ENCODE assay signal across 19 cellular contexts in genomic region chr1:113488576-113489177, GRCh38.
DNase-seq lines count a peak whose midpoint lies in the region; ATAC-seq, FAIRE-seq and TF ChIP-seq lines count a peak whose summit lies in the region.
"Had no signal": no experiment of that assay in that cellular context is flagged by ENCODE, and none has a peak within 500 bp of the region (broad histone marks: within the 10 kb centered on the region; RNA-seq: fewer than 3 reads in every experiment).

No MANE protein-coding gene starts in this region.

- no peaks in the 10 kb centered on the region for H3K27me3 Mint-ChIP-seq in progenitor cell of endocrine pancreas
- no peaks in the 10 kb centered on the region for H3K27me3 Mint-ChIP-seq in osteocyte (ENCODE audit: unreplicated experiment)
- H3K27me3 Mint-ChIP-seq: IgD-negative memory B cell had no signal

- no peak overlapping the region for H3K27ac Mint-ChIP-seq in progenitor cell of endocrine pancreas
- H3K27ac Mint-ChIP-seq in osteocyte (ENCODE audit: unreplicated experiment), result no peak overlapping the region
- H3K27ac Mint-ChIP-seq: activated naive CD8-positive, alpha-beta T cell treated with anti-CD3 and anti-CD28 coated beads, Interleukin-2, amount 50 U/mL, for 24 hours; IgD-negative memory B cell had no signal

- H3K9me3 ChIP-seq in RWPE2 (ENCODE audit: severe bottlenecking), result peaks cover 7% of the 10 kb centered on the region
- H3K9me3 ChIP-seq: neutrophil had no signal

- no peaks in the 10 kb centered on the region for H3K27me3 ChIP-seq in RWPE2 (ENCODE audit: insufficient read depth, poor library complexity, severe bottlenecking)
- H3K27me3 ChIP-seq: hepatocyte, neutrophil, stomach had no signal

- DNase-seq in DMS53 (lab: John Stamatoyannopoulos, UW) (peak; percentile 42), DMS53 treated with DMSO at 0.1 percent for 48 hours (lab: John Stamatoyannopoulos, UW; ENCODE audit: unreplicated experiment) (no peak), RWPE2 (ENCODE audit: low spot score) (peak; percentile 25), iPS DF 19.7 (ENCODE audit: low read depth, low spot score) (peak; percentile 20), progenitor cell of endocrine pancreas (ENCODE audit: low spot score, unreplicated experiment) (no peak), osteocyte (ENCODE audit: extremely low spot score, unreplicated experiment) (no peak), activated gamma-delta T cell treated with Interleukin-2 at 50 U/mL for 16 hours (no peak), HTR-8/SVneo (ENCODE audit: insufficient read length, low spot score) (no peak)
- DNase-seq: activated CD4-positive, alpha-beta T cell treated with anti-CD3 and anti-CD28 coated beads for 48 hours; activated naive CD8-positive, alpha-beta T cell treated with anti-CD3 and anti-CD28 coated beads, Interleukin-2, amount 50 U/mL, for 24 hours; cerebellar nuclear complex; NCI-H1436; NCI-H524; stomach had no signal

- TF ChIP-seq CTCF in RWPE2 (IDR thresholded peaks at IDR 0.05; ENCODE audit: poor library complexity, severe bottlenecking), result no peak
- TF ChIP-seq CTCF in progenitor cell of endocrine pancreas (IDR thresholded peaks at IDR 0.05; ENCODE audit: unreplicated experiment), result peak; percentile 8
- TF ChIP-seq CTCF in osteocyte (IDR thresholded peaks at IDR 0.05), result no peak

- H3K4me1 ChIP-seq in RWPE2 (ENCODE audit: insufficient read depth, poor library complexity, severe bottlenecking), result no peaks in the 10 kb centered on the region
- H3K4me1 ChIP-seq: stomach had no signal

- H3K4me1 Mint-ChIP-seq in progenitor cell of endocrine pancreas (ENCODE audit: low read depth) (no peaks in the 10 kb centered on the region), osteocyte (ENCODE audit: unreplicated experiment) (peaks cover 2% of the 10 kb centered on the region)
- H3K4me1 Mint-ChIP-seq: activated naive CD8-positive, alpha-beta T cell treated with anti-CD3 and anti-CD28 coated beads, Interleukin-2, amount 50 U/mL, for 24 hours; IgD-negative memory B cell had no signal

- H3K4me3 Mint-ChIP-seq in progenitor cell of endocrine pancreas (ENCODE audit: low read depth) (no peak overlapping the region), osteocyte (ENCODE audit: unreplicated experiment) (no peak overlapping the region)
- H3K4me3 Mint-ChIP-seq: activated naive CD8-positive, alpha-beta T cell treated with anti-CD3 and anti-CD28 coated beads, Interleukin-2, amount 50 U/mL, for 24 hours; IgD-negative memory B cell had no signal

- H3K27ac ChIP-seq in RWPE2 (ENCODE audit: poor library complexity, severe bottlenecking), result no peak overlapping the region
- H3K27ac ChIP-seq: hepatocyte, neutrophil, skin epidermis, stomach had no signal

- H3K36me3 ChIP-seq in RWPE2 (ENCODE audit: low read depth), result no peaks in the 10 kb centered on the region
- H3K36me3 ChIP-seq: neutrophil, stomach had no signal

- peaks cover 57% of the 10 kb centered on the region for H3K9me3 Mint-ChIP-seq in progenitor cell of endocrine pancreas (ENCODE audit: low read depth)
- peaks cover 49% of the 10 kb centered on the region for H3K9me3 Mint-ChIP-seq in osteocyte (ENCODE audit: unreplicated experiment)

- no peak for FAIRE-seq in HTR-8/SVneo (lab: Jason Lieb, UNC)

- no peak overlapping the region for H3K4me3 ChIP-seq in RWPE2 (ENCODE audit: severe bottlenecking)
- H3K4me3 ChIP-seq: hepatocyte, lung, skin epidermis, stomach had no signal

- H3K36me3 Mint-ChIP-seq in progenitor cell of endocrine pancreas (ENCODE audit: insufficient read depth), result peaks cover 34% of the 10 kb centered on the region
- peaks cover 6% of the 10 kb centered on the region for H3K36me3 Mint-ChIP-seq in osteocyte (ENCODE audit: unreplicated experiment)
- H3K36me3 Mint-ChIP-seq: IgD-negative memory B cell had no signal

- ATAC-seq in RWPE2 (ENCODE audit: low read depth), result no peak
- ATAC-seq: activated naive CD8-positive, alpha-beta T cell treated with anti-CD3 and anti-CD28 coated beads, Interleukin-2, amount 50 U/mL, for 24 hours had no signal

Comparison
In these comparisons a context has a peak if more than half of its experiments do, and no peak if none do; other contexts are left out.
1. DNase-seq: peak in DMS53 (single experiment), RWPE2 (single experiment) and iPS DF 19.7 (single experiment); none in DMS53 treated with DMSO at 0.1 percent for 48 hours (single experiment), progenitor cell of endocrine pancreas (single experiment), osteocyte (single experiment), activated gamma-delta T cell treated with Interleukin-2 at 50 U/mL for 16 hours (single experiment) and HTR-8/SVneo (single experiment).